1 cellular context compared by ENCODE assay signal in genomic region chr5:112824197-112824596, GRCh38.
TF ChIP-seq lines count a peak whose summit lies in the region.

No MANE protein-coding gene starts in this region.

TF ChIP-seq in GM12878, 131 proteins besides CTCF, POLR2A, EP300 and RAD21:
- TF ChIP-seq SMARCA5 (IDR thresholded peaks at IDR 0.05): no peak
- TF ChIP-seq SPI1 (IDR thresholded peaks at IDR 0.05; ENCODE audit: borderline replicate concordance, insufficient read depth, low read depth, low read length): peak; percentile 31; the same call in 1 of the 2 replicates
TF ChIP-seq in GM12878: peak in this region for 1.
